ENCODE assay signal across 9 cellular contexts in genomic region chr2:178863856-178864620, GRCh38. TPM values are rescaled to one million over a fixed set of nuclear protein-coding genes. Genes with fewer than 3 reads are reported as not detected.
DNase-seq lines count a peak whose midpoint lies in the region; ATAC-seq, FAIRE-seq and TF ChIP-seq lines count a peak whose summit lies in the region.
"Had no signal": no experiment of that assay in that cellular context is flagged by ENCODE, and none has a peak within 500 bp of the region (broad histone marks: within the 10 kb centered on the region; RNA-seq: fewer than 3 reads in every experiment).

No MANE protein-coding gene starts in this region.

- intact Hi-C loops in ascending aorta (cut with DNase I) (loop anchor here (10.0 kb wide), 1 partner anchor 401 kb away; the partner anchor contains the start of gene SESTD1), pancreas (cut with DNase I) (no loop called here)

- no peaks in the 10 kb centered on the region for H3K27me3 ChIP-seq in ascending aorta
- no peaks in the 10 kb centered on the region for H3K27me3 ChIP-seq in cardiac muscle cell
- H3K27me3 ChIP-seq in pancreas = no peaks in the 10 kb centered on the region
- H3K27me3 ChIP-seq: BLaER1 treated with 17β-estradiol and CSF1 and Interleukin-3, amounts not matched to agents 10 nM and 100 nM had no signal

- WGBS in pancreas, 2 donors = 54 to 79% methylated on average over 17 of the region's 17 CpGs

- no peak for TF ChIP-seq CTCF in ascending aorta (IDR thresholded peaks at IDR 0.05)
- no peak for TF ChIP-seq CTCF in cardiac muscle cell (IDR thresholded peaks at IDR 0.05; ENCODE audit: low read depth, low read length)
- TF ChIP-seq CTCF in pancreas (IDR thresholded peaks at IDR 0.05) = no peak

- H3K4me1 ChIP-seq in ascending aorta = peaks cover 8 to 35% of the 10 kb centered on the region in 2 donors
- H3K4me1 ChIP-seq in cardiac muscle cell (ENCODE audit: low read depth) = peaks cover 47% of the 10 kb centered on the region
- H3K4me1 ChIP-seq in pancreas = peaks cover 4 to 14% (median 8%) of the 10 kb centered on the region in 3 donors

- ATAC-seq in pancreas (peak; percentile 68 to 82 (median 69)), HG02840 (IDR thresholded peaks at IDR 0.05; ENCODE audit: low FRiP score, unreplicated experiment) (no peak), HG03460 (IDR thresholded peaks at IDR 0.05; ENCODE audit: unreplicated experiment) (no peak), GM19351 (IDR thresholded peaks at IDR 0.05; ENCODE audit: unreplicated experiment) (no peak)

- H3K27ac ChIP-seq in ascending aorta = peak overlapping the region; percentile 85 to 87
- peak overlapping the region; percentile 93 for H3K27ac ChIP-seq in cardiac muscle cell
- H3K27ac ChIP-seq in pancreas = peak overlapping the region in 2 of 4 donors; percentile 8 to 48
- H3K27ac ChIP-seq: BLaER1 treated with 17β-estradiol and CSF1 and Interleukin-3, amounts not matched to agents 10 nM and 100 nM had no signal

- FAIRE-seq in pancreas (lab: Jason Lieb, UNC) = no peak

- H3K36me3 ChIP-seq in ascending aorta (no peaks in the 10 kb centered on the region), cardiac muscle cell (peaks cover 58% of the 10 kb centered on the region), pancreas (no peaks in the 10 kb centered on the region)
- H3K36me3 ChIP-seq: BLaER1 treated with 17β-estradiol and CSF1 and Interleukin-3, amounts not matched to agents 10 nM and 100 nM had no signal

- H3K9me3 ChIP-seq in ascending aorta (no peaks in the 10 kb centered on the region), cardiac muscle cell (ENCODE audit: low read depth) (no peaks in the 10 kb centered on the region), pancreas (no peaks in the 10 kb centered on the region)
- H3K9me3 ChIP-seq: BLaER1 treated with 17β-estradiol and CSF1 and Interleukin-3, amounts not matched to agents 10 nM and 100 nM had no signal

- DNase-seq in ELR (ENCODE audit: low read depth) = peak; percentile 88
- peak; percentile 45 to 87 for DNase-seq in ascending aorta (ENCODE audit: low spot score in 2 of 2)
- peak; percentile 27 to 86 for DNase-seq in cardiac muscle cell (ENCODE audit: low read depth in 1 of 2, low spot score in 1 of 2)
- DNase-seq in pancreas = peak in 4 of 6 donors; percentile 20 to 54 (median 38)
- DNase-seq in NCI-H774 (lab: John Stamatoyannopoulos, UW) = no peak

- H3K4me3 ChIP-seq in ascending aorta = no peak overlapping the region
- no peak overlapping the region for H3K4me3 ChIP-seq in cardiac muscle cell
- no peak overlapping the region for H3K4me3 ChIP-seq in pancreas
- H3K4me3 ChIP-seq: BLaER1 treated with 17β-estradiol and CSF1 and Interleukin-3, amounts not matched to agents 10 nM and 100 nM had no signal

RNA-seq across cellular contexts. Expression of gene TTN, which starts 56.8 kb away (rescaled TPM):
- total RNA-seq in ascending aorta (7.6 TPM), cardiac muscle cell (473 and 1,214 TPM in 2 replicates), pancreas (10 to 100 TPM in 2 of 6 donors, 1 to 10 TPM in 4; 3.3 to 13.8 (median 8.4) TPM)
- polyA plus RNA-seq in cardiac muscle cell (1,208 and 1,558 TPM in 2 replicates), pancreas (1 to 10 TPM in 1 of 2 donors, under 1 TPM in 1; 0.96 to 9.2 TPM)

Comparison
In these comparisons a context has a peak if more than half of its experiments do, and no peak if none do; other contexts are left out.
1. ATAC-seq: peak in pancreas (4 of 4); none in HG02840 (single experiment), HG03460 (single experiment) and GM19351 (single experiment).
2. RNA of gene TTN, which starts 56.8 kb away (total RNA-seq): 473 to 1,214 TPM in cardiac muscle cell; 3.3 to 13.8 TPM in pancreas and 7.6 TPM in ascending aorta (single experiment); every median in the first group is over 10 times any median in the second.